Comparison of ENCODE assay signal across 27 cellular contexts in the genomic region with DNA sequence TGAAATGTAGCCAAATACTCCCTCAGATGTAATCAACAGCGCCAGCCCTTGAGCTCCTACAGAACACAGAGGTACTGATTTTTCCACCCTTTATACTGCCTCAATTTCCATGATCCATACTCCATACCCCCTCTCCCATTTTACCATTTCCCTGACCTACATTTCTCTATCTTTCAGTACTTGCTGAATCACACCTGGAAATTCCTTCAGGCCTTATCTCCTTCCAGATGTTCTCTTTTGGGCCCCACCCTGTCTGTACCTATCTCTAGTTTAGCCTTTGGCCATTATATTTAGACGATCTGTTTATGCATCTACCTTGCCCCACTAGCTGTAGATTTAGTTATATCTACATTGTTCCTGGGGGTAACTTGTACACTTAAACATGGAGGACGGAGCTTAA. TPM values are rescaled to one million over a fixed set of nuclear protein-coding genes. Genes with fewer than 3 reads are reported as not detected.
DNase-seq lines count a peak whose midpoint lies in the region; ATAC-seq, FAIRE-seq and TF ChIP-seq lines count a peak whose summit lies in the region.
"Had no signal": no experiment of that assay in that cellular context is flagged by ENCODE, and none has a peak within 500 bp of the region (broad histone marks: within the 10 kb centered on the region; RNA-seq: fewer than 3 reads in every experiment).

No MANE protein-coding gene starts in this region.

- peaks cover 0 to 4% (median 0%) of the 10 kb centered on the region in 5 donors for H3K36me3 Mint-ChIP-seq in naive thymus-derived CD4-positive, alpha-beta T cell
- H3K36me3 Mint-ChIP-seq: CD14-positive monocyte; CD4-positive, alpha-beta memory T cell had no signal

- in situ Hi-C loops in K562 (cut with MboI) = no loop called here

- H3K27me3 ChIP-seq in K562 (ENCODE audit: control insufficient read depth in 2 of 2, insufficient read depth in 2 of 2, low read length in 2 of 2) = no peaks in the 10 kb centered on the region
- H3K27me3 ChIP-seq in foreskin keratinocyte = peaks cover 2% of the 10 kb centered on the region
- H3K27me3 ChIP-seq in neuronal stem cell (ENCODE audit: control insufficient read depth in 3 of 3, insufficient read depth in 3 of 3, low read depth in 1 of 3, low read length in 3 of 3) = peaks cover 2 to 8% (median 4%) of the 10 kb centered on the region in 3 experiments
- H3K27me3 ChIP-seq in naive thymus-derived CD4-positive, alpha-beta T cell (ENCODE audit: control insufficient read depth in 2 of 2, insufficient read depth in 2 of 2, low read length in 2 of 2) = no peaks in the 10 kb centered on the region
- H3K27me3 ChIP-seq: BE2C had no signal

- H3K79me1 ChIP-seq in neuronal stem cell (ENCODE audit: low read depth, low read length) = peaks cover 1% of the 10 kb centered on the region

- TF ChIP-seq CTCF in K562 (IDR thresholded peaks at IDR 0.05 in 2 of 3, conservative IDR thresholded peaks at IDR 0.05 in 1 of 3; ENCODE audit: insufficient read depth in 2 of 3, low read depth in 1 of 3, low read length in 3 of 3) (no peak), foreskin keratinocyte (conservative IDR thresholded peaks at IDR 0.05) (no peak)

- H3K9me3 Mint-ChIP-seq in naive thymus-derived CD4-positive, alpha-beta T cell = peaks cover 0 to 2% (median 0%) of the 10 kb centered on the region in 11 donors
- H3K9me3 Mint-ChIP-seq: CD4-positive, CD25-positive, alpha-beta regulatory T cell; CD8-positive, alpha-beta memory T cell had no signal

- H3K4me1 ChIP-seq in K562 (replicated peaks in 1 of 2; ENCODE audit: control insufficient read depth in 2 of 2, insufficient read depth in 2 of 2, low read length in 2 of 2) = peaks cover 7 to 18% of the 10 kb centered on the region in 2 experiments; a peak in 3 of 5 replicates
- peaks cover 4% of the 10 kb centered on the region for H3K4me1 ChIP-seq in foreskin keratinocyte
- peaks cover 5 to 11% of the 10 kb centered on the region in 2 donors for H3K4me1 ChIP-seq in neuronal stem cell (ENCODE audit: control insufficient read depth in 2 of 2, insufficient read depth in 1 of 2, low read depth in 1 of 2, low read length in 2 of 2)
- H3K4me1 ChIP-seq in naive thymus-derived CD4-positive, alpha-beta T cell (ENCODE audit: control insufficient read depth in 2 of 2, insufficient read depth in 2 of 2, low read length in 2 of 2) = peaks cover 4 to 11% of the 10 kb centered on the region in 2 donors
- H3K4me1 ChIP-seq: BE2C had no signal

- no peak overlapping the region for H2BK15ac ChIP-seq in neuronal stem cell (ENCODE audit: low read length)

- no peak overlapping the region for H3K4ac ChIP-seq in neuronal stem cell (ENCODE audit: low read length)

- H3K9me1 ChIP-seq in K562 (ENCODE audit: control insufficient read depth, insufficient read depth, low read length) = no peaks in the 10 kb centered on the region

- no peak overlapping the region for H4K8ac ChIP-seq in neuronal stem cell (ENCODE audit: low read depth, low read length)

- no peak overlapping the region for H2BK120ac ChIP-seq in neuronal stem cell (ENCODE audit: low read depth, low read length)

- H3K9me3 ChIP-seq in K562 (replicated peaks; ENCODE audit: control insufficient read depth, insufficient read depth, low read depth, low read length) (no peaks in the 10 kb centered on the region), neuronal stem cell (replicated peaks in 1 of 2; ENCODE audit: control insufficient read depth in 2 of 2, insufficient read depth in 1 of 2, low read depth in 1 of 2, low read length in 2 of 2) (no peaks in the 10 kb centered on the region)
- no peaks in the 10 kb centered on the region for H3K9me3 ChIP-seq in naive thymus-derived CD4-positive, alpha-beta T cell (ENCODE audit: control insufficient read depth in 2 of 3, low read length in 3 of 3)
- H3K9me3 ChIP-seq: BE2C had no signal

- H3K9ac ChIP-seq in K562 (ENCODE audit: insufficient read depth in 1 of 2, low read depth in 2 of 2, low read length in 2 of 2) (no peak overlapping the region), neuronal stem cell (ENCODE audit: low read depth, low read length, poor library complexity) (no peak overlapping the region)
- H3K9ac ChIP-seq: BLaER1 had no signal

- peak; percentile 51 to 72 (median 60) for DNase-seq in K562 (ENCODE audit: extremely low read depth in 1 of 4, low spot score in 3 of 4)
- DNase-seq in foreskin keratinocyte = peak in 1 of 2 donors; percentile 44
- DNase-seq in NCI-H345 treated with DMSO at 0.1 percent for 48 hours (lab: John Stamatoyannopoulos, UW; ENCODE audit: unreplicated experiment) = no peak
- no peak for DNase-seq in neuronal stem cell (ENCODE audit: low spot score)
- DNase-seq in naive thymus-derived CD4-positive, alpha-beta T cell = no peak
- DNase-seq: 8988T; ACHN; BE2C; C1 segment of cervical spinal cord; CD4-positive, alpha-beta memory T cell; CD4-positive, CD25-positive, alpha-beta regulatory T cell; CD8-positive, alpha-beta memory T cell; COR-L47; DMS 273 treated with DMSO at 0.1 percent for 48 hours; DMS153; DMS53; DMS79; DND-41; EL; GDM1 had no signal

- CTCF ChIA-PET in K562 (lab: Yijun Ruan, JAX; ENCODE audit: low intra/inter-chr PET ratio) = no interaction called here
- CTCF ChIA-PET in naive thymus-derived CD4-positive, alpha-beta T cell (lab: Charles Lee) = no interaction called here

- H2BK12ac ChIP-seq in neuronal stem cell (ENCODE audit: low read length) = no peak overlapping the region

- H3K23ac ChIP-seq in neuronal stem cell (ENCODE audit: low read depth, low read length, poor library complexity) = no peak overlapping the region

- peak overlapping the region in 1 of 9 donors; percentile 4 for H3K27ac Mint-ChIP-seq in naive thymus-derived CD4-positive, alpha-beta T cell
- H3K27ac Mint-ChIP-seq: CD14-positive monocyte; CD4-positive, alpha-beta memory T cell; CD8-positive, alpha-beta memory T cell had no signal

- no peak overlapping the region for H4K91ac ChIP-seq in neuronal stem cell (ENCODE audit: low read depth, low read length, poor library complexity)

- H2BK5ac ChIP-seq in neuronal stem cell (ENCODE audit: low read length) = no peak overlapping the region

- H3K4me3 Mint-ChIP-seq in naive thymus-derived CD4-positive, alpha-beta T cell = no peak overlapping the region
- H3K4me3 Mint-ChIP-seq: CD14-positive monocyte; CD4-positive, alpha-beta memory T cell; CD4-positive, CD25-positive, alpha-beta regulatory T cell had no signal

- H3K27ac ChIP-seq in K562 (ENCODE audit: extremely low read depth, low read depth, low read length) (no peak overlapping the region), foreskin keratinocyte (no peak overlapping the region), neuronal stem cell (replicated peaks; ENCODE audit: low read length) (no peak overlapping the region)
- no peak overlapping the region for H3K27ac ChIP-seq in naive thymus-derived CD4-positive, alpha-beta T cell (ENCODE audit: low read depth, low read length)
- H3K27ac ChIP-seq: BLaER1 had no signal

- ATAC-seq in K562 (peak; percentile 59), foreskin keratinocyte (peak; percentile 40)
- no peak for ATAC-seq in naive thymus-derived CD4-positive, alpha-beta T cell
- ATAC-seq: GM12878 had no signal

- no peaks in the 10 kb centered on the region for H4K20me1 ChIP-seq in K562 (replicated peaks; ENCODE audit: control insufficient read depth, insufficient read depth, low read length)
- H4K20me1 ChIP-seq: BLaER1 had no signal

- no peak for TF ChIP-seq POLR2A in K562 (conservative IDR thresholded peaks at IDR 0.05)

- no peak overlapping the region for H3K14ac ChIP-seq in neuronal stem cell (ENCODE audit: low read length)

- TF ChIP-seq RAD21 in K562 (CRISPR knock-in tag; conservative IDR thresholded peaks at IDR 0.05 in 1 of 2, IDR thresholded peaks at IDR 0.05 in 1 of 2) = no peak

- peaks cover 0 to 23% (median 13%) of the 10 kb centered on the region in 7 donors for H3K4me1 Mint-ChIP-seq in naive thymus-derived CD4-positive, alpha-beta T cell

- intact Hi-C loops in K562 (cut with micrococcal nuclease) = no loop called here
- intact Hi-C loops in naive thymus-derived CD4-positive, alpha-beta T cell (cut with micrococcal nuclease) = loop anchor here in 1 of 2 donors (10.0 kb wide), 2 partner anchors 117 to 287 kb away; a partner anchor contains a TSS

- H3K18ac ChIP-seq in neuronal stem cell (ENCODE audit: low read length) = no peak overlapping the region

- H2AK5ac ChIP-seq in neuronal stem cell (ENCODE audit: low read depth, low read length) = no peak overlapping the region

- no peaks in the 10 kb centered on the region for H3K79me2 ChIP-seq in K562 (ENCODE audit: control insufficient read depth, insufficient read depth, low read length)

- H3K4me3 ChIP-seq in K562 (no peak overlapping the region), neuronal stem cell (ENCODE audit: low read length in 2 of 2) (no peak overlapping the region)
- H3K4me3 ChIP-seq in naive thymus-derived CD4-positive, alpha-beta T cell (ENCODE audit: low read length) = no peak overlapping the region
- H3K4me3 ChIP-seq: BLaER1, GM12878 had no signal

- BruUV-seq in K562 (replicated peaks; lab: Mats Ljungman, UMichigan) = no TSS peak

- peaks cover 4 to 15% (median 7%) of the 10 kb centered on the region in 5 donors for H3K27me3 Mint-ChIP-seq in naive thymus-derived CD4-positive, alpha-beta T cell

- H3K36me3 ChIP-seq in K562 (ENCODE audit: control insufficient read depth, insufficient read depth, low read length) (no peaks in the 10 kb centered on the region), neuronal stem cell (replicated peaks in 1 of 2; ENCODE audit: control insufficient read depth in 2 of 2, insufficient read depth in 2 of 2, low read length in 2 of 2) (no peaks in the 10 kb centered on the region)
- no peaks in the 10 kb centered on the region for H3K36me3 ChIP-seq in naive thymus-derived CD4-positive, alpha-beta T cell (ENCODE audit: control insufficient read depth in 2 of 3, insufficient read depth in 3 of 3, low read length in 3 of 3)
- H3K36me3 ChIP-seq: BE2C had no signal

- peak overlapping the region; percentile 34; the same call in 1 of the 2 replicates for H3K4me2 ChIP-seq in K562 (ENCODE audit: insufficient read depth, low read length)
- no peak overlapping the region for H3K4me2 ChIP-seq in neuronal stem cell (ENCODE audit: insufficient read depth, low read length, poor library complexity, severe bottlenecking)
- H3K4me2 ChIP-seq: BLaER1 had no signal

- POLR2A ChIA-PET in K562 (lab: Yijun Ruan, JAX) = interaction anchor here (0.8 to 1.4 kb wide), 2 partner anchors 11 to 19 kb away, joined by 3 read pairs; no protein-coding TSS in a partner anchor
- POLR2A ChIA-PET in naive thymus-derived CD4-positive, alpha-beta T cell (lab: Charles Lee) = interaction anchor here (0.5 kb wide), 1 partner anchor 44 kb away, joined by 4 read pairs; no protein-coding TSS in a partner anchor

- TF ChIP-seq EP300 in K562 (IDR thresholded peaks at IDR 0.05; ENCODE audit: low read length) = peak; percentile 72; the same call in 1 of the 2 replicates

- FAIRE-seq in K562 (lab: Jason Lieb, UNC) = peak; percentile 23
- FAIRE-seq: A204.1, GM12878, GM12892, GM18507 had no signal

- WGBS in K562 (ENCODE audit: insufficient coverage, low coverage, missing lambda C conversion rate) = 3% methylated on average over 3 of the region's 3 CpGs
- WGBS in neuronal stem cell (ENCODE audit: extremely low coverage in 2 of 2, insufficient read length in 2 of 2, insufficient replicate concordance in 1 of 2), 2 donors = no CpG with 5 or more reads among the region's 3 CpGs

- peak overlapping the region; percentile 63; the same call in 1 of the 2 replicates for H2AFZ ChIP-seq in K562 (ENCODE audit: low read depth, low read length)
- H2AFZ ChIP-seq in neuronal stem cell (ENCODE audit: low read length) = no peak overlapping the region

RNA-seq across cellular contexts. Expression of a gene that starts 5.5 kb away (rescaled TPM):
- total RNA-seq in K562 (2011; cell fraction: chromatin; rRNA removed; ENCODE audit: low replicate concordance) = 0.12 and 0.14 TPM in 2 replicates
- total RNA-seq in K562 (2011; cell fraction: nucleolus; rRNA removed) = not detected in 2 replicates
- total RNA-seq in K562 (2011; cell fraction: nucleoplasm; rRNA removed) = not detected in 2 replicates
- 0.04 TPM in 1 of 2 replicates, not detected in the other for total RNA-seq in K562 (2014; rRNA removed)
- total RNA-seq in K562 (2014; rRNA removed; fragmentation: Illumina TruSeq; extraction: Trizol) = not detected in 2 replicates
- total RNA-seq in K562 (2015; rRNA removed; fragmentation: Illumina TruSeq; extraction: Trizol) = 0.07 and 0.08 TPM in 2 replicates
- 0.13 and 0.31 TPM in 2 replicates for total RNA-seq in K562 (2021)
- polyA plus RNA-seq in K562 (2011; rRNA removed) = 0.04 TPM in 1 of 2 replicates, not detected in the other
- polyA plus RNA-seq in K562 (2011; cell fraction: cytosol; rRNA removed) = 0.03 TPM in 1 of 2 replicates, not detected in the other
- 0.06 and 0.13 TPM in 2 replicates for polyA plus RNA-seq in K562 (2011; cell fraction: nucleus; rRNA removed)
- 0.08 TPM in 2 replicates for polyA plus RNA-seq in K562 (2012)
- polyA plus RNA-seq in K562 (2014; fragmentation: Illumina TruSeq; extraction: Trizol) = 0.04 and 0.09 TPM in 2 replicates
- under 1 TPM in 1 of 2 experiments, not detected in 1; 0.03 TPM for polyA plus RNA-seq in K562 (2014; fragmentation: Nextera tagmentation; extraction: Ambion mirVana)
- 0.34 TPM in 1 of 2 replicates, not detected in the other for polyA plus RNA-seq in K562 (2014; rRNA removed)
- polyA minus RNA-seq in K562 (2011; rRNA and poly(A)+ RNA removed) = 0.09 and 0.21 TPM in 2 replicates
- not detected in 2 replicates for polyA minus RNA-seq in K562 (2011; cell fraction: cytosol; rRNA and poly(A)+ RNA removed)
- 0.13 TPM in 1 of 2 replicates, not detected in the other for polyA minus RNA-seq in K562 (2011; cell fraction: nucleus; rRNA and poly(A)+ RNA removed)
- total RNA-seq in foreskin keratinocyte = 0.07 and 0.14 TPM in 2 replicates
- 0.04 TPM in 1 of 2 replicates, not detected in the other for polyA plus RNA-seq in foreskin keratinocyte
- polyA plus RNA-seq in neuronal stem cell (2013, experiment 1 of 2) = 0.06 TPM
- not detected for polyA plus RNA-seq in neuronal stem cell (2013, experiment 2 of 2)
- under 1 TPM; 0.40 to 0.97 (median 0.61) TPM for total RNA-seq in naive thymus-derived CD4-positive, alpha-beta T cell
- polyA plus RNA-seq in naive thymus-derived CD4-positive, alpha-beta T cell = under 1 TPM; 0.18 to 0.46 TPM
- total RNA-seq: Daoy had no signal
- polyA plus RNA-seq: CD14-positive monocyte had no signal

Comparison
In these comparisons a context has a peak if more than half of its experiments do, and no peak if none do; other contexts are left out.
1. DNase-seq: peak in K562 (4 of 4); none in NCI-H345 treated with DMSO at 0.1 percent for 48 hours (single experiment), neuronal stem cell (single experiment) and naive thymus-derived CD4-positive, alpha-beta T cell (0 of 9).